Comparison of ENCODE assay signal across 8 cellular contexts in the genomic region with DNA sequence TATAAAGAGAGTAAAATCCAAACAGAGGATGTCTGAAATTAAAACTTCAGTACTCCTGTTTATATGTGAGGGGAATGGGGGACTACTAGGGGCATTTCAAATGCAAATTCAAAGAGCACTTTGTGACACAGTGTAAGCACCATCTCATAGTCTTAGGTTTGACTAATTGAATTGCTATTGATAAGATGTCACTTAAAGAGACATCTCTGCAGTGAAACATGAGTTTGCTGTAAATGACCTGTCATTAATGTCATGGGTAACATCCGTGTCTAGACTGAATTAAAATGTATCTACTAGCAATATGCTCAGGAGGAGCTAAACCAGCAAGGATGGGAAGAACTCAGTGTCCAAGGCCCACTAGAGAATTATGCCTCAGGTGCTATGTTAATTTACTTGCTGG.
"Had no signal": no experiment of that assay in that cellular context is flagged by ENCODE, and none has a peak within 500 bp of the region (broad histone marks: within the 10 kb centered on the region; RNA-seq: fewer than 3 reads in every experiment).

No MANE protein-coding gene starts in this region.

- ATAC-seq: HepG2, K562 had no signal

- DNase-seq: IMR-90, KBM-7, KG1 had no signal

- H3K9ac ChIP-seq: KMS-11 had no signal

- H3K4me2 ChIP-seq: KMS-11 had no signal

- FAIRE-seq: HepG2, HTR-8/SVneo, K562 had no signal

- H3K4me3 ChIP-seq: K562 had no signal

- H3K27ac ChIP-seq: HL-60, KMS-11 had no signal
